In the genomic region with DNA sequence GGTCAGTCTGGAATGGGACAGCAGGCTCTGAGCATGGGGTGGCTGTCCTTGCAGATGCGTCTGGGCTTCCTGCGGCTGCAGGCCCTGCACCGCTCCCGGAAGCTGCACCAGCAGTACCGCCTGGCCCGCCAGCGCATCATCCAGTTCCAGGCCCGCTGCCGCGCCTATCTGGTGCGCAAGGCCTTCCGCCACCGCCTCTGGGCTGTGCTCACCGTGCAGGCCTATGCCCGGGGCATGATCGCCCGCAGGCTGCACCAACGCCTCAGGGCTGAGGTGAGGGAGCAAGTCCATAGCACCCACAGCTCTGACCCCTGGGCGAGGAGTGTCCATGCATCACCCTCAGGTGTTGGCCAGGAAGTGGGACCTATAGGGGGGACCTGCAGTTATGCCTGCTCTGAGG, we compare ENCODE assay signal across 22 cellular contexts. TPM values are rescaled to one million over a fixed set of nuclear protein-coding genes. Genes with fewer than 3 reads are reported as not detected.
"Had no signal": no experiment of that assay in that cellular context is flagged by ENCODE, and none has a peak within 500 bp of the region (broad histone marks: within the 10 kb centered on the region; RNA-seq: fewer than 3 reads in every experiment).

No MANE protein-coding gene starts in this region.

- H3K4me3 ChIP-seq: mucosa of descending colon, pancreas, prostate gland, skin epidermis, stomach, testis, thyroid gland, transverse colon, upper lobe of right lung had no signal

- H3K27ac Mint-ChIP-seq: memory B cell; naive thymus-derived CD4-positive, alpha-beta T cell; natural killer cell treated with Interleukin-12 subunit alpha and Interleukin-12 subunit beta and Interleukin-15 and Interleukin-18, amount 100 ng/mL, for 72 hours; stimulated activated effector memory CD8-positive, alpha-beta T cell treated with anti-CD3 and anti-CD28 coated beads, Interleukin-12 subunit alpha, Interleukin-12 subunit beta, amount 100 ng/mL, for 72 hours had no signal

- H3K27me3 Mint-ChIP-seq: natural killer cell treated with Interleukin-12 subunit alpha and Interleukin-12 subunit beta and Interleukin-15 and Interleukin-18, amount 100 ng/mL, for 72 hours had no signal

- H3K4me3 Mint-ChIP-seq: memory B cell; naive thymus-derived CD4-positive, alpha-beta T cell; natural killer cell treated with Interleukin-12 subunit alpha and Interleukin-12 subunit beta and Interleukin-15 and Interleukin-18, amount 100 ng/mL, for 72 hours; stimulated activated effector memory CD8-positive, alpha-beta T cell treated with anti-CD3 and anti-CD28 coated beads, Interleukin-12 subunit alpha, Interleukin-12 subunit beta, amount 100 ng/mL, for 72 hours had no signal

- ATAC-seq: mucosa of descending colon; naive thymus-derived CD4-positive, alpha-beta T cell; natural killer cell treated with Interleukin-12 subunit alpha and Interleukin-12 subunit beta and Interleukin-15 and Interleukin-18, amount 100 ng/mL, for 72 hours; right cardiac atrium; sciatic nerve; stimulated activated effector memory CD8-positive, alpha-beta T cell treated with anti-CD3 and anti-CD28 coated beads, Interleukin-12 subunit alpha, Interleukin-12 subunit beta, amount 100 ng/mL, for 72 hours; upper lobe of right lung had no signal

- DNase-seq: hippocampal formation; naive thymus-derived CD4-positive, alpha-beta T cell; retina; stimulated activated CD4-positive, alpha-beta T cell treated with anti-CD3 and anti-CD28 coated beads, Interleukin-12 subunit alpha, Interleukin-12 subunit beta, amount 100 ng/mL, for 4 hours; stimulated activated CD4-positive, alpha-beta T cell treated with anti-CD3 and anti-CD28 coated beads, Interleukin-15, amount 100 ng/mL, for 24 hours; stimulated activated CD4-positive, alpha-beta T cell treated with anti-CD3 and anti-CD28 coated beads, Interleukin-2, amount 100 ng/mL, for 24 hours; stimulated activated CD4-positive, alpha-beta T cell treated with anti-CD3 and anti-CD28 coated beads, Interleukin-4, amount 100 ng/mL, for 1 hour; stimulated activated naive CD4-positive, alpha-beta T cell; stomach; thyroid gland; transverse colon; upper lobe of right lung had no signal

- H3K27ac ChIP-seq: pancreas, prostate gland, skin epidermis, stomach, testis, thyroid gland, transverse colon, upper lobe of right lung had no signal

- H3K36me3 Mint-ChIP-seq: memory B cell; naive thymus-derived CD4-positive, alpha-beta T cell; natural killer cell treated with Interleukin-12 subunit alpha and Interleukin-12 subunit beta and Interleukin-15 and Interleukin-18, amount 100 ng/mL, for 72 hours; stimulated activated effector memory CD8-positive, alpha-beta T cell treated with anti-CD3 and anti-CD28 coated beads, Interleukin-12 subunit alpha, Interleukin-12 subunit beta, amount 100 ng/mL, for 72 hours had no signal

- H3K9me3 Mint-ChIP-seq: natural killer cell treated with Interleukin-12 subunit alpha and Interleukin-12 subunit beta and Interleukin-15 and Interleukin-18, amount 100 ng/mL, for 72 hours had no signal

- H3K4me1 Mint-ChIP-seq: stimulated activated effector memory CD8-positive, alpha-beta T cell treated with anti-CD3 and anti-CD28 coated beads, Interleukin-12 subunit alpha, Interleukin-12 subunit beta, amount 100 ng/mL, for 72 hours had no signal

- H3K4me1 ChIP-seq: pancreas, prostate gland, stomach, thyroid gland, transverse colon, upper lobe of right lung had no signal

- H3K27me3 ChIP-seq: pancreas, stomach, testis, thyroid gland, transverse colon, upper lobe of right lung had no signal

- H3K9me3 ChIP-seq: mucosa of descending colon, pancreas, prostate gland, stomach, testis, thyroid gland, transverse colon, upper lobe of right lung had no signal

- H3K36me3 ChIP-seq: pancreas, prostate gland, stomach, thyroid gland, transverse colon, upper lobe of right lung had no signal

RNA-seq across cellular contexts. Expression of gene MYO7A, which starts 51.6 kb away (rescaled TPM):
- polyA plus RNA-seq: naive thymus-derived CD4-positive, alpha-beta T cell had no signal
